ENCODE assay signal across 8 cellular contexts in genomic region chr12:76143343-76144252, GRCh38. TPM values are rescaled to one million over a fixed set of nuclear protein-coding genes. Genes with fewer than 3 reads are reported as not detected.
DNase-seq lines count a peak whose midpoint lies in the region; ATAC-seq and TF ChIP-seq lines count a peak whose summit lies in the region.

No MANE protein-coding gene starts in this region.

- H3K4me3 ChIP-seq in CD8-positive, alpha-beta memory T cell (ENCODE audit: low read length), result no peak overlapping the region

- H3K36me3 ChIP-seq in CD8-positive, alpha-beta memory T cell (ENCODE audit: insufficient read depth, low read length), result no peaks in the 10 kb centered on the region

- intact Hi-C loops in activated CD8-positive, alpha-beta T cell treated with anti-CD3 and anti-CD28 coated beads for 36 hours (cut with micrococcal nuclease), result no loop called here
- intact Hi-C loops in Right ventricle myocardium inferior (cut with DNase I), result no loop called here

- no peaks in the 10 kb centered on the region for H3K27me3 ChIP-seq in CD8-positive, alpha-beta memory T cell (ENCODE audit: insufficient read depth, low read length, poor library complexity, severe bottlenecking)

- DNase-seq in CD8-positive, alpha-beta memory T cell, result peak in 2 of 5 donors; percentile 20 to 48
- peak; percentile 44 for DNase-seq in activated CD8-positive, alpha-beta T cell treated with anti-CD3 and anti-CD28 coated beads for 36 hours
- DNase-seq in stimulated activated naive CD4-positive, alpha-beta T cell treated with Interleukin-2 at 50 U/mL for 16 hours (lab: John Stamatoyannopoulos, UW), result no peak
- DNase-seq in Right ventricle myocardium inferior (ENCODE audit: missing footprints) (no peak), MV-4-11 (lab: John Stamatoyannopoulos, UW) (no peak), DMS153 treated with DMSO at 0.1 percent for 48 hours (lab: John Stamatoyannopoulos, UW; ENCODE audit: unreplicated experiment) (no peak)

- peaks cover 0 to 3% of the 10 kb centered on the region in 2 donors for H3K27me3 Mint-ChIP-seq in CD8-positive, alpha-beta memory T cell
- H3K27me3 Mint-ChIP-seq in activated CD8-positive, alpha-beta T cell treated with anti-CD3 and anti-CD28 coated beads for 36 hours, result no peaks in the 10 kb centered on the region

- no peaks in the 10 kb centered on the region for H3K36me3 Mint-ChIP-seq in CD8-positive, alpha-beta memory T cell
- no peaks in the 10 kb centered on the region for H3K36me3 Mint-ChIP-seq in activated CD8-positive, alpha-beta T cell treated with anti-CD3 and anti-CD28 coated beads for 36 hours (ENCODE audit: low read depth)

- H3K9me3 ChIP-seq in CD8-positive, alpha-beta memory T cell (ENCODE audit: low read length), result no peaks in the 10 kb centered on the region

- H3K4me3 Mint-ChIP-seq in CD8-positive, alpha-beta memory T cell, result peak overlapping the region in 3 of 7 donors; percentile 0 to 12 (median 7)
- no peak overlapping the region for H3K4me3 Mint-ChIP-seq in activated CD8-positive, alpha-beta T cell treated with anti-CD3 and anti-CD28 coated beads for 36 hours

- H3K27ac Mint-ChIP-seq in CD8-positive, alpha-beta memory T cell, result peak overlapping the region in 6 of 8 donors; percentile 13 to 68 (median 41)
- H3K27ac Mint-ChIP-seq in activated CD8-positive, alpha-beta T cell treated with anti-CD3 and anti-CD28 coated beads for 36 hours, result no peak overlapping the region

- no peak overlapping the region for H3K27ac ChIP-seq in CD8-positive, alpha-beta memory T cell (ENCODE audit: low read depth, low read length)

- ATAC-seq in GM19324 (IDR thresholded peaks at IDR 0.05; ENCODE audit: low FRiP score, unreplicated experiment) (peak; percentile 97), HG03060 (IDR thresholded peaks at IDR 0.05; ENCODE audit: low read depth, unreplicated experiment) (peak; percentile 77), Right ventricle myocardium inferior (no peak)
- peak; percentile 74 for ATAC-seq in activated CD8-positive, alpha-beta T cell treated with anti-CD3 and anti-CD28 coated beads for 36 hours

- H3K4me1 ChIP-seq in CD8-positive, alpha-beta memory T cell (ENCODE audit: insufficient read depth, low read length), result peaks cover 16% of the 10 kb centered on the region

- POLR2A ChIA-PET in CD8-positive, alpha-beta memory T cell (lab: Charles Lee), result no interaction called here
- POLR2A ChIA-PET in activated CD8-positive, alpha-beta T cell treated with anti-CD3 and anti-CD28 coated beads for 36 hours (lab: Charles Lee), result interaction anchor here (0.6 kb wide), 1 partner anchor 309 kb away, joined by 3 read pairs; no protein-coding TSS in a partner anchor

- peaks cover 19 to 22% (median 20%) of the 10 kb centered on the region in 3 donors for H3K4me1 Mint-ChIP-seq in CD8-positive, alpha-beta memory T cell
- H3K4me1 Mint-ChIP-seq in activated CD8-positive, alpha-beta T cell treated with anti-CD3 and anti-CD28 coated beads for 36 hours (ENCODE audit: low read depth), result peaks cover 20% of the 10 kb centered on the region

- CTCF ChIA-PET in CD8-positive, alpha-beta memory T cell (lab: Charles Lee), result interaction anchor here (1.0 to 1.2 kb wide), 2 partner anchors 12 to 15 kb away, joined by 4 read pairs; no protein-coding TSS in a partner anchor
- CTCF ChIA-PET in activated CD8-positive, alpha-beta T cell treated with anti-CD3 and anti-CD28 coated beads for 36 hours (lab: Charles Lee), result interaction anchor here (0.9 to 1.8 kb wide), 3 partner anchors 14 to 204 kb away, joined by 3 to 7 read pairs (median 3); partner anchors contain the start of gene BBS10

- no peak for TF ChIP-seq CTCF in activated CD8-positive, alpha-beta T cell treated with anti-CD3 and anti-CD28 coated beads for 36 hours (IDR thresholded peaks at IDR 0.05)

- no peaks in the 10 kb centered on the region for H3K9me3 Mint-ChIP-seq in CD8-positive, alpha-beta memory T cell
- H3K9me3 Mint-ChIP-seq in activated CD8-positive, alpha-beta T cell treated with anti-CD3 and anti-CD28 coated beads for 36 hours, result no peaks in the 10 kb centered on the region

RNA-seq across cellular contexts. Expression of gene NAP1L1, which starts 59.1 kb away (rescaled TPM):
- 100 to 1,000 TPM; 926 to 964 TPM for total RNA-seq in CD8-positive, alpha-beta memory T cell
- 166 TPM for polyA plus RNA-seq in CD8-positive, alpha-beta memory T cell
- 1,000 to 10,000 TPM; 1,090 to 1,104 TPM for total RNA-seq in activated CD8-positive, alpha-beta T cell treated with anti-CD3 and anti-CD28 coated beads for 36 hours
- 267 TPM for total RNA-seq in Right ventricle myocardium inferior
